In the genomic region with DNA sequence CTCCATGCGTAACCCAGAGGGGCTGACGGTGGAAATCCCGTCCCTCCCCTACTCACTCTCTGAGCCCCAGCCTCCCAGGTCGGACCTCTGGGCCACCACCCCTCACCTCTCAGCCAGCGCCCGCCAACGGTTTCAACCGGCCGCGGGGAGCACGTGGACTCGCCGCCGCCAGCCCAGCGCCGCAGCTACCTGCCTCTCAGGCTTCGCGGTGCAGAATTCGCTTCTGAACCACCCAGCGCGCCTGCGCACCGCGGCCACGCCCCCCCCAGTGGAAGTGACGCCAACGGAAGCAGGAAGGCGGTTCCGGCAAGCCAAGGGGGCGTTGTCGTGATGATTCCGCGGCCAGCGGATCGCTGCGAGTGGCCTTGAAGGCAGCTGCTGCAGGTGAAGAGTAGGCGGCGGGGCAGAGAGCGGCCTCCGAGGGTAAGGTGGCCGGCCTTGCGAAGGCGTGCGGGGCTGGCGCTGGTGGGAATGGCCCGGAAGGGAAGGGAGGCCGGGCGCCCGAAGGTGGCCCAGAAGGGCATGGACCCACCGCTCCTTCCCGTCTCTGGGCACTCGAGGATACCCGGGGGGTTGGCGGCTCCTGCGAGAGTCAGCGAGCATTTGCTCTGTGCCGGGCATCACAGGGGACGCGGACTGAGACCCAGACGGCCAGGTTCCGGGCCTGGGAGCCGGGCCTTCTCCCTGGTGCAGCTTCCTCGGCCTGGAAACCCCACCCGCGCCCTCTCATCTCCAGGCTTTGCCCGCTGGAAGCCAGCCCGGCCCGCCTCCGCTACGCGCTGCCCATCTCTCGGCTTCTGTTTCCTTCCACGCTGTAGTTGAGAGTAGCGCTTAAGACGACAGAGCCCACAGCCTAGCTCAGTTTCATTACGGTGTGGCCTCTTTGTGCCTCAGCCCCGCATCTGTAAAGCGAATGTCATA, we compare ENCODE assay signal across 1 cellular context.
TF ChIP-seq lines count a peak whose summit lies in the region.

A gene with protein sequence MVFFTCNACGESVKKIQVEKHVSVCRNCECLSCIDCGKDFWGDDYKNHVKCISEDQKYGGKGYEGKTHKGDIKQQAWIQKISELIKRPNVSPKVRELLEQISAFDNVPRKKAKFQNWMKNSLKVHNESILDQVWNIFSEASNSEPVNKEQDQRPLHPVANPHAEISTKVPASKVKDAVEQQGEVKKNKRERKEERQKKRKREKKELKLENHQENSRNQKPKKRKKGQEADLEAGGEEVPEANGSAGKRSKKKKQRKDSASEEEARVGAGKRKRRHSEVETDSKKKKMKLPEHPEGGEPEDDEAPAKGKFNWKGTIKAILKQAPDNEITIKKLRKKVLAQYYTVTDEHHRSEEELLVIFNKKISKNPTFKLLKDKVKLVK (minus strand): TSS at position 225 of the 921 bp plus-strand sequence. CDS start 6,412 bp downstream, outside the sequence.
A gene with protein sequence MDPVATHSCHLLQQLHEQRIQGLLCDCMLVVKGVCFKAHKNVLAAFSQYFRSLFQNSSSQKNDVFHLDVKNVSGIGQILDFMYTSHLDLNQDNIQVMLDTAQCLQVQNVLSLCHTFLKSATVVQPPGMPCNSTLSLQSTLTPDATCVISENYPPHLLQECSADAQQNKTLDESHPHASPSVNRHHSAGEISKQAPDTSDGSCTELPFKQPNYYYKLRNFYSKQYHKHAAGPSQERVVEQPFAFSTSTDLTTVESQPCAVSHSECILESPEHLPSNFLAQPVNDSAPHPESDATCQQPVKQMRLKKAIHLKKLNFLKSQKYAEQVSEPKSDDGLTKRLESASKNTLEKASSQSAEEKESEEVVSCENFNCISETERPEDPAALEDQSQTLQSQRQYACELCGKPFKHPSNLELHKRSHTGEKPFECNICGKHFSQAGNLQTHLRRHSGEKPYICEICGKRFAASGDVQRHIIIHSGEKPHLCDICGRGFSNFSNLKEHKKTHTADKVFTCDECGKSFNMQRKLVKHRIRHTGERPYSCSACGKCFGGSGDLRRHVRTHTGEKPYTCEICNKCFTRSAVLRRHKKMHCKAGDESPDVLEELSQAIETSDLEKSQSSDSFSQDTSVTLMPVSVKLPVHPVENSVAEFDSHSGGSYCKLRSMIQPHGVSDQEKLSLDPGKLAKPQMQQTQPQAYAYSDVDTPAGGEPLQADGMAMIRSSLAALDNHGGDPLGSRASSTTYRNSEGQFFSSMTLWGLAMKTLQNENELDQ (plus strand): TSS at position 322 of the 921 bp plus-strand sequence. CDS start 9,695 bp downstream, outside the sequence.

TF ChIP-seq in HepG2, 621 proteins besides CTCF, POLR2A, EP300 and RAD21 (continued from another document and continues in another):
- TF ChIP-seq ZZZ3 (CRISPR knock-in tag; IDR thresholded peaks at IDR 0.05; ENCODE audit: borderline replicate concordance): no peak; the same call in 1 of the 2 replicates
- TF ChIP-seq SSRP1 (CRISPR knock-in tag; IDR thresholded peaks at IDR 0.05): no peak
- peak; percentile 93; the same call in 1 of the 2 replicates for TF ChIP-seq MAF1 (CRISPR knock-in tag; IDR thresholded peaks at IDR 0.05; ENCODE audit: borderline replicate concordance)
- TF ChIP-seq LCORL (IDR thresholded peaks at IDR 0.05): no peak
- TF ChIP-seq LCORL (CRISPR knock-in tag; IDR thresholded peaks at IDR 0.05): peak; percentile 61
- peak; percentile 100 for TF ChIP-seq ZNF572 (CRISPR knock-in tag; IDR thresholded peaks at IDR 0.05)
- TF ChIP-seq, protein P1, sequence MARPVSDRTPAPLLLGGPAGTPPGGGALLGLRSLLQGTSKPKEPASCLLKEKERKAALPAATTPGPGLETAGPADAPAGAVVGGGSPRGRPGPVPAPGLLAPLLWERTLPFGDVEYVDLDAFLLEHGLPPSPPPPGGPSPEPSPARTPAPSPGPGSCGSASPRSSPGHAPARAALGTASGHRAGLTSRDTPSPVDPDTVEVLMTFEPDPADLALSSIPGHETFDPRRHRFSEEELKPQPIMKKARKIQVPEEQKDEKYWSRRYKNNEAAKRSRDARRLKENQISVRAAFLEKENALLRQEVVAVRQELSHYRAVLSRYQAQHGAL (CRISPR knock-in tag; IDR thresholded peaks at IDR 0.05; ENCODE audit: not compliant biosample characterization): no peak
- no peak for TF ChIP-seq ZNF296 (CRISPR knock-in tag; conservative IDR thresholded peaks at IDR 0.05)
- TF ChIP-seq FOXA1 (IDR thresholded peaks at IDR 0.05): no peak
- no peak for TF ChIP-seq FOXA1 (CRISPR knock-in tag; IDR thresholded peaks at IDR 0.05)
- TF ChIP-seq THYN1 (CRISPR knock-in tag; IDR thresholded peaks at IDR 0.05; ENCODE audit: borderline replicate concordance, low read depth): no peak
- no peak for TF ChIP-seq ZNF652 (CRISPR knock-in tag; IDR thresholded peaks at IDR 0.05; ENCODE audit: borderline replicate concordance, low read depth)
- TF ChIP-seq, protein P2, sequence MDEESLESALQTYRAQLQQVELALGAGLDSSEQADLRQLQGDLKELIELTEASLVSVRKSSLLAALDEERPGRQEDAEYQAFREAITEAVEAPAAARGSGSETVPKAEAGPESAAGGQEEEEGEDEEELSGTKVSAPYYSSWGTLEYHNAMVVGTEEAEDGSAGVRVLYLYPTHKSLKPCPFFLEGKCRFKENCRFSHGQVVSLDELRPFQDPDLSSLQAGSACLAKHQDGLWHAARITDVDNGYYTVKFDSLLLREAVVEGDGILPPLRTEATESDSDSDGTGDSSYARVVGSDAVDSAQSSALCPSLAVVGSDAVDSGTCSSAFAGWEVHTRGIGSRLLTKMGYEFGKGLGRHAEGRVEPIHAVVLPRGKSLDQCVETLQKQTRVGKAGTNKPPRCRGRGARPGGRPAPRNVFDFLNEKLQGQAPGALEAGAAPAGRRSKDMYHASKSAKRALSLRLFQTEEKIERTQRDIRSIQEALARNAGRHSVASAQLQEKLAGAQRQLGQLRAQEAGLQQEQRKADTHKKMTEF (CRISPR knock-in tag; IDR thresholded peaks at IDR 0.05): peak; percentile 75
- TF ChIP-seq, protein P3, sequence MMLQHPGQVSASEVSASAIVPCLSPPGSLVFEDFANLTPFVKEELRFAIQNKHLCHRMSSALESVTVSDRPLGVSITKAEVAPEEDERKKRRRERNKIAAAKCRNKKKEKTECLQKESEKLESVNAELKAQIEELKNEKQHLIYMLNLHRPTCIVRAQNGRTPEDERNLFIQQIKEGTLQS (CRISPR knock-in tag; IDR thresholded peaks at IDR 0.05): 0 out of 2 replicates have a peak, but pooled peaks have one; percentile 13
- TF ChIP-seq POGZ (CRISPR knock-in tag; IDR thresholded peaks at IDR 0.05): peak; percentile 84
- peak; percentile 57; the same call in 1 of the 2 replicates for TF ChIP-seq BRCA1 (CRISPR knock-in tag; IDR thresholded peaks at IDR 0.05)
- TF ChIP-seq, protein P4, sequence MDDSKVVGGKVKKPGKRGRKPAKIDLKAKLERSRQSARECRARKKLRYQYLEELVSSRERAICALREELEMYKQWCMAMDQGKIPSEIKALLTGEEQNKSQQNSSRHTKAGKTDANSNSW (CRISPR knock-in tag; IDR thresholded peaks at IDR 0.05; ENCODE audit: borderline replicate concordance): no peak
- TF ChIP-seq ZFX (CRISPR knock-in tag; IDR thresholded peaks at IDR 0.05; ENCODE audit: low read depth): peak; percentile 95
- TF ChIP-seq HMG20B (CRISPR knock-in tag; conservative IDR thresholded peaks at IDR 0.05): no peak
- TF ChIP-seq FOXA3 (CRISPR knock-in tag; IDR thresholded peaks at IDR 0.05): peak; percentile 48; the same call in 1 of the 2 replicates
- TF ChIP-seq DMAP1 (CRISPR knock-in tag; IDR thresholded peaks at IDR 0.05): peak; percentile 93
- TF ChIP-seq ZBTB1 (CRISPR knock-in tag; IDR thresholded peaks at IDR 0.05; ENCODE audit: borderline replicate concordance): no peak
- TF ChIP-seq ZNF562 (CRISPR knock-in tag; IDR thresholded peaks at IDR 0.05; ENCODE audit: borderline replicate concordance): no peak
- TF ChIP-seq, protein P5, sequence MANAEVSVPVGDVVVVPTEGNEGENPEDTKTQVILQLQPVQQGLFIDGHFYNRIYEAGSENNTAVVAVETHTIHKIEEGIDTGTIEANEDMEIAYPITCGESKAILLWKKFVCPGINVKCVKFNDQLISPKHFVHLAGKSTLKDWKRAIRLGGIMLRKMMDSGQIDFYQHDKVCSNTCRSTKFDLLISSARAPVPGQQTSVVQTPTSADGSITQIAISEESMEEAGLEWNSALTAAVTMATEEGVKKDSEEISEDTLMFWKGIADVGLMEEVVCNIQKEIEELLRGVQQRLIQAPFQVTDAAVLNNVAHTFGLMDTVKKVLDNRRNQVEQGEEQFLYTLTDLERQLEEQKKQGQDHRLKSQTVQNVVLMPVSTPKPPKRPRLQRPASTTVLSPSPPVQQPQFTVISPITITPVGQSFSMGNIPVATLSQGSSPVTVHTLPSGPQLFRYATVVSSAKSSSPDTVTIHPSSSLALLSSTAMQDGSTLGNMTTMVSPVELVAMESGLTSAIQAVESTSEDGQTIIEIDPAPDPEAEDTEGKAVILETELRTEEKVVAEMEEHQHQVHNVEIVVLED (CRISPR knock-in tag; IDR thresholded peaks at IDR 0.05; ENCODE audit: borderline replicate concordance): peak; percentile 80
- no peak for TF ChIP-seq ZNF180 (CRISPR knock-in tag; IDR thresholded peaks at IDR 0.05; ENCODE audit: borderline replicate concordance, low read depth)
- peak; percentile 87 for TF ChIP-seq SPEN (CRISPR knock-in tag; IDR thresholded peaks at IDR 0.05; ENCODE audit: low read depth)
- TF ChIP-seq MTA3 (CRISPR knock-in tag; IDR thresholded peaks at IDR 0.05): no peak
- TF ChIP-seq POLR2AphosphoS2 (IDR thresholded peaks at IDR 0.05; ENCODE audit: low read depth, low read length): no peak
- TF ChIP-seq HNRNPK (IDR thresholded peaks at IDR 0.05; ENCODE audit: low read depth, low read length, poor library complexity, severe bottlenecking): peak; percentile 67
- no peak for TF ChIP-seq MAFK (conservative IDR thresholded peaks at IDR 0.05 in 1 of 2, IDR thresholded peaks at IDR 0.05 in 1 of 2; ENCODE audit: low read length in 2 of 2)
- TF ChIP-seq NFATC3 (CRISPR knock-in tag; IDR thresholded peaks at IDR 0.05): no peak
- no peak for TF ChIP-seq SOX6 (IDR thresholded peaks at IDR 0.05)
- peak; percentile 74 for TF ChIP-seq SOX6 (CRISPR knock-in tag; IDR thresholded peaks at IDR 0.05)
- TF ChIP-seq ZFP1 (CRISPR knock-in tag; IDR thresholded peaks at IDR 0.05): no peak
- TF ChIP-seq, protein P6, sequence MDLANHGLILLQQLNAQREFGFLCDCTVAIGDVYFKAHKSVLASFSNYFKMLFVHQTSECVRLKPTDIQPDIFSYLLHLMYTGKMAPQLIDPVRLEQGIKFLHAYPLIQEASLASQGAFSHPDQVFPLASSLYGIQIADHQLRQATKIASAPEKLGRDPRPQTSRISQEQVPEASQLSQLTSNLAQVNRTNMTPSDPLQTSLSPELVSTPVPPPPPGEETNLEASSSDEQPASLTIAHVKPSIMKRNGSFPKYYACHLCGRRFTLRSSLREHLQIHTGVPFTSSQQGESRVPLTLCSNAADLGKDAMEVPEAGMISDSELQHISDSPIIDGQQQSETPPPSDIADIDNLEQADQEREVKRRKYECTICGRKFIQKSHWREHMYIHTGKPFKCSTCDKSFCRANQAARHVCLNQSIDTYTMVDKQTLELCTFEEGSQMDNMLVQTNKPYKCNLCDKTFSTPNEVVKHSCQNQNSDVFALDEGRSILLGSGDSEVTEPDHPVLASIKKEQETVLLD (CRISPR knock-in tag; IDR thresholded peaks at IDR 0.05; ENCODE audit: low read depth): peak; percentile 75
- no peak for TF ChIP-seq HNF4A (CRISPR knock-in tag; IDR thresholded peaks at IDR 0.05)
- TF ChIP-seq, protein P7, sequence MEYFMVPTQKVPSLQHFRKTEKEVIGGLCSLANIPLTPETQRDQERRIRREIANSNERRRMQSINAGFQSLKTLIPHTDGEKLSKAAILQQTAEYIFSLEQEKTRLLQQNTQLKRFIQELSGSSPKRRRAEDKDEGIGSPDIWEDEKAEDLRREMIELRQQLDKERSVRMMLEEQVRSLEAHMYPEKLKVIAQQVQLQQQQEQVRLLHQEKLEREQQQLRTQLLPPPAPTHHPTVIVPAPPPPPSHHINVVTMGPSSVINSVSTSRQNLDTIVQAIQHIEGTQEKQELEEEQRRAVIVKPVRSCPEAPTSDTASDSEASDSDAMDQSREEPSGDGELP (IDR thresholded peaks at IDR 0.05; ENCODE audit: borderline replicate concordance, low read depth): peak; percentile 81; the same call in 1 of the 2 replicates
- no peak for TF ChIP-seq STAT5B (CRISPR knock-in tag; IDR thresholded peaks at IDR 0.05)
- no peak for TF ChIP-seq ZNF75D (CRISPR knock-in tag; IDR thresholded peaks at IDR 0.05; ENCODE audit: borderline replicate concordance)
- TF ChIP-seq CENPT (CRISPR knock-in tag; IDR thresholded peaks at IDR 0.05; ENCODE audit: low read depth): peak; percentile 87; the same call in 1 of the 2 replicates
- TF ChIP-seq, protein P8, sequence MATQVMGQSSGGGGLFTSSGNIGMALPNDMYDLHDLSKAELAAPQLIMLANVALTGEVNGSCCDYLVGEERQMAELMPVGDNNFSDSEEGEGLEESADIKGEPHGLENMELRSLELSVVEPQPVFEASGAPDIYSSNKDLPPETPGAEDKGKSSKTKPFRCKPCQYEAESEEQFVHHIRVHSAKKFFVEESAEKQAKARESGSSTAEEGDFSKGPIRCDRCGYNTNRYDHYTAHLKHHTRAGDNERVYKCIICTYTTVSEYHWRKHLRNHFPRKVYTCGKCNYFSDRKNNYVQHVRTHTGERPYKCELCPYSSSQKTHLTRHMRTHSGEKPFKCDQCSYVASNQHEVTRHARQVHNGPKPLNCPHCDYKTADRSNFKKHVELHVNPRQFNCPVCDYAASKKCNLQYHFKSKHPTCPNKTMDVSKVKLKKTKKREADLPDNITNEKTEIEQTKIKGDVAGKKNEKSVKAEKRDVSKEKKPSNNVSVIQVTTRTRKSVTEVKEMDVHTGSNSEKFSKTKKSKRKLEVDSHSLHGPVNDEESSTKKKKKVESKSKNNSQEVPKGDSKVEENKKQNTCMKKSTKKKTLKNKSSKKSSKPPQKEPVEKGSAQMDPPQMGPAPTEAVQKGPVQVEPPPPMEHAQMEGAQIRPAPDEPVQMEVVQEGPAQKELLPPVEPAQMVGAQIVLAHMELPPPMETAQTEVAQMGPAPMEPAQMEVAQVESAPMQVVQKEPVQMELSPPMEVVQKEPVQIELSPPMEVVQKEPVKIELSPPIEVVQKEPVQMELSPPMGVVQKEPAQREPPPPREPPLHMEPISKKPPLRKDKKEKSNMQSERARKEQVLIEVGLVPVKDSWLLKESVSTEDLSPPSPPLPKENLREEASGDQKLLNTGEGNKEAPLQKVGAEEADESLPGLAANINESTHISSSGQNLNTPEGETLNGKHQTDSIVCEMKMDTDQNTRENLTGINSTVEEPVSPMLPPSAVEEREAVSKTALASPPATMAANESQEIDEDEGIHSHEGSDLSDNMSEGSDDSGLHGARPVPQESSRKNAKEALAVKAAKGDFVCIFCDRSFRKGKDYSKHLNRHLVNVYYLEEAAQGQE (IDR thresholded peaks at IDR 0.05; ENCODE audit: borderline replicate concordance in 1 of 2, low read depth in 1 of 2, low read length in 2 of 2): no peak
